ENCODE assay signal across 11 cellular contexts in genomic region chr13:34044660-34045080, GRCh38.
A peak's percentile ranks its signal among the peaks of the same experiment; 100 is the strongest.
DNase-seq lines count a peak whose midpoint lies in the region; ATAC-seq and TF ChIP-seq lines count a peak whose summit lies in the region.
"Had no signal": no experiment of that assay in that cellular context is flagged by ENCODE, and none has a peak within 500 bp of the region (broad histone marks: within the 10 kb centered on the region; RNA-seq: fewer than 3 reads in every experiment).

No MANE protein-coding gene starts in this region.

- H3K79me1 ChIP-seq in trophoblast cell (ENCODE audit: low read length), result peaks cover 10% of the 10 kb centered on the region

- H3K9me3 ChIP-seq in PC-9 (ENCODE audit: insufficient read depth, low read depth) (peaks cover 11% of the 10 kb centered on the region), trophoblast cell (ENCODE audit: insufficient read depth, low read depth, low read length) (no peaks in the 10 kb centered on the region)

- 0 out of 2 replicates have a peak overlapping the region, but pooled peaks have one; percentile 3 for H3K4me3 ChIP-seq in PC-9
- no peak overlapping the region for H3K4me3 ChIP-seq in trophoblast cell (ENCODE audit: low read depth, low read length)

- H3K36me3 Mint-ChIP-seq in activated T-cell treated with anti-CD3 and anti-CD28 coated beads, Interleukin-2, amount 50 U/mL, for 4 hours (ENCODE audit: insufficient read depth), result no peaks in the 10 kb centered on the region
- H3K36me3 Mint-ChIP-seq: type B pancreatic cell had no signal

- H3K4me1 ChIP-seq in PC-9 (replicated peaks; ENCODE audit: insufficient read depth), result peaks cover 27% of the 10 kb centered on the region
- H3K4me1 ChIP-seq in trophoblast cell (ENCODE audit: control insufficient read depth in 1 of 2, insufficient read depth in 2 of 2, low read length in 2 of 2), result peaks cover 2 to 13% of the 10 kb centered on the region in 2 experiments

- no peak for TF ChIP-seq CTCF in PC-9 (conservative IDR thresholded peaks at IDR 0.05)

- H3K14ac ChIP-seq in trophoblast cell (ENCODE audit: low read length), result no peak overlapping the region

- peaks cover 1% of the 10 kb centered on the region for H3K27me3 Mint-ChIP-seq in activated T-cell treated with anti-CD3 and anti-CD28 coated beads, Interleukin-2, amount 50 U/mL, for 4 hours (ENCODE audit: low read depth)
- H3K27me3 Mint-ChIP-seq: progenitor cell of endocrine pancreas, type B pancreatic cell had no signal

- POLR2A ChIA-PET in PC-9 (lab: Charles Lee; ENCODE audit: unreplicated experiment), result no interaction called here

- H3K27ac ChIP-seq in PC-9 (peak overlapping the region; percentile 77), trophoblast cell (ENCODE audit: low read depth, low read length) (peak overlapping the region; percentile 49)

- H3K4me3 Mint-ChIP-seq in activated T-cell treated with anti-CD3 and anti-CD28 coated beads, Interleukin-2, amount 50 U/mL, for 4 hours, result no peak overlapping the region
- H3K4me3 Mint-ChIP-seq: T-helper 1 cell treated with Interleukin-12 subunit alpha and Interleukin-12 subunit beta and Interleukin-4 antibody, amounts not matched to agents 30 μg/mL and 1 μg/mL, for 36 hours; type B pancreatic cell had no signal

- H3K9me3 Mint-ChIP-seq in activated T-cell treated with anti-CD3 and anti-CD28 coated beads, Interleukin-2, amount 50 U/mL, for 4 hours, result no peaks in the 10 kb centered on the region
- H3K9me3 Mint-ChIP-seq: T-helper 1 cell treated with Interleukin-12 subunit alpha and Interleukin-12 subunit beta and Interleukin-4 antibody, amounts not matched to agents 30 μg/mL and 1 μg/mL, for 36 hours had no signal

- no peaks in the 10 kb centered on the region for H3K4me1 Mint-ChIP-seq in activated T-cell treated with anti-CD3 and anti-CD28 coated beads, Interleukin-2, amount 50 U/mL, for 4 hours (ENCODE audit: low read depth)

- H3K36me3 ChIP-seq in PC-9 (ENCODE audit: low read depth), result no peaks in the 10 kb centered on the region
- H3K36me3 ChIP-seq in trophoblast cell (ENCODE audit: control insufficient read depth in 1 of 2, insufficient read depth in 2 of 2, low read length in 2 of 2), result no peaks in the 10 kb centered on the region

- H3K23ac ChIP-seq in trophoblast cell (ENCODE audit: low read length), result no peak overlapping the region

- no peaks in the 10 kb centered on the region for H4K20me1 ChIP-seq in PC-9 (ENCODE audit: insufficient read depth)

- H3K79me2 ChIP-seq in PC-9 (ENCODE audit: low read depth), result no peaks in the 10 kb centered on the region
- no peaks in the 10 kb centered on the region for H3K79me2 ChIP-seq in trophoblast cell (ENCODE audit: control insufficient read depth, insufficient read depth, low read length, poor library complexity)

- no peak overlapping the region for H3K9ac ChIP-seq in trophoblast cell (ENCODE audit: low read length)

- H2BK120ac ChIP-seq in trophoblast cell (ENCODE audit: insufficient read depth, low read length, poor library complexity), result peak overlapping the region; percentile 88

- H4K8ac ChIP-seq in trophoblast cell (ENCODE audit: low read depth, low read length), result no peak overlapping the region

- H3K18ac ChIP-seq in trophoblast cell (ENCODE audit: low read length), result no peak overlapping the region

- no peak overlapping the region; the same call in 1 of the 2 replicates for H2AFZ ChIP-seq in PC-9
- H2AFZ ChIP-seq in trophoblast cell (ENCODE audit: insufficient read depth, low read length, poor library complexity), result no peak overlapping the region

- H3K4me2 ChIP-seq in PC-9, result peak overlapping the region; percentile 35
- H3K4me2 ChIP-seq in trophoblast cell (ENCODE audit: low read length), result no peak overlapping the region

- peaks cover 21% of the 10 kb centered on the region; the same call in 1 of the 2 replicates for H3F3A ChIP-seq in PC-9 (ENCODE audit: insufficient read depth, low read depth)

- no peak overlapping the region for H2AK5ac ChIP-seq in trophoblast cell (ENCODE audit: low read length)

- no peak overlapping the region for H4K12ac ChIP-seq in trophoblast cell (ENCODE audit: low read depth, low read length)

- ATAC-seq in activated T-cell treated with anti-CD3 and anti-CD28 coated beads, Interleukin-2, amount 50 U/mL, for 4 hours, result no peak

- H3K27me3 ChIP-seq in PC-9 (ENCODE audit: insufficient read depth, low read depth), result no peaks in the 10 kb centered on the region
- no peaks in the 10 kb centered on the region for H3K27me3 ChIP-seq in trophoblast cell (ENCODE audit: insufficient read depth, low read length)

- H4K91ac ChIP-seq in trophoblast cell (ENCODE audit: low read depth, low read length), result peak overlapping the region; percentile 65

- peak overlapping the region; percentile 91 for H2BK5ac ChIP-seq in trophoblast cell (ENCODE audit: low read depth, low read length, poor library complexity)

- BruUV-seq in PC-9 (replicated peaks; lab: Mats Ljungman, UMichigan), result no TSS peak

- DNase-seq in GM04504 (ENCODE audit: low read depth), result peak; percentile 48
- peak in 1 of 2 experiments; percentile 93 for DNase-seq in PC-9
- peak; percentile 1 for DNase-seq in dermis blood vessel endothelial cell
- DNase-seq in trophoblast cell, result peak; percentile 47 to 62
- DNase-seq in activated T-cell treated with anti-CD3 and anti-CD28 coated beads, Interleukin-2, amount 50 U/mL, for 4 hours, result no peak
- DNase-seq in posterior cingulate gyrus, result no peak
- DNase-seq in anterior cingulate cortex (lab: John Stamatoyannopoulos, UW), result no peak
- DNase-seq in D341Med (ENCODE audit: low spot score), result no peak

- CTCF ChIA-PET in PC-9 (lab: Charles Lee), result no interaction called here

- peak overlapping the region; percentile 79 for H2BK12ac ChIP-seq in trophoblast cell (ENCODE audit: low read length)

- H3K4ac ChIP-seq in trophoblast cell (ENCODE audit: low read depth, low read length), result no peak overlapping the region

- intact Hi-C loops in PC-9 (cut with micrococcal nuclease; ENCODE audit: unreplicated experiment) (loop anchor here (1.0 kb wide), 1 partner anchor 22 kb away; no protein-coding TSS in a partner anchor), posterior cingulate gyrus (cut with DNase I) (no loop called here)

- H3K9me2 ChIP-seq in PC-9 (ENCODE audit: insufficient read depth), result no peaks in the 10 kb centered on the region

Comparison
In these comparisons a context has a peak if more than half of its experiments do, and no peak if none do; other contexts are left out.
1. DNase-seq: peak in GM04504 (single experiment), dermis blood vessel endothelial cell (single experiment) and trophoblast cell (2 of 2); none in activated T-cell treated with anti-CD3 and anti-CD28 coated beads, Interleukin-2, amount 50 U/mL, for 4 hours (single experiment), posterior cingulate gyrus (0 of 10), anterior cingulate cortex (0 of 58) and D341Med (single experiment).